ENCODE assay signal across 19 cellular contexts in genomic region chr1:183490932-183491331, GRCh38.
"Had no signal": no experiment of that assay in that cellular context is flagged by ENCODE, and none has a peak within 500 bp of the region (broad histone marks: within the 10 kb centered on the region; RNA-seq: fewer than 3 reads in every experiment).

No MANE protein-coding gene starts in this region.

- ATAC-seq: gastrocnemius medialis; left lung; naive thymus-derived CD4-positive, alpha-beta T cell; stimulated activated naive B cell treated with anti-CD40 and anti-IgM and Interleukin-4, amounts not matched to agents 10 μg/mL and 1 μg/mL and 100 μg/mL, for 72 hours; stimulated activated naive CD8-positive, alpha-beta T cell treated with anti-CD3 and anti-CD28 coated beads, Interleukin-15, amount 100 ng/mL, for 72 hours had no signal

- H3K36me3 ChIP-seq: esophagus muscularis mucosa, gastrocnemius medialis, left lung, prostate gland, sigmoid colon had no signal

- H3K9ac ChIP-seq: parathyroid adenoma had no signal

- H3K27ac ChIP-seq: esophagus muscularis mucosa, gastrocnemius medialis, left lung, parathyroid adenoma, prostate gland, sigmoid colon, skin epidermis, testis, tibial nerve had no signal

- H3K4me1 ChIP-seq: parathyroid adenoma, prostate gland, testis had no signal

- H3K4me3 ChIP-seq: esophagus muscularis mucosa, gastrocnemius medialis, left lung, lung, prostate gland, sigmoid colon, skin epidermis, testis, tibial nerve had no signal

- H3K27me3 ChIP-seq: esophagus muscularis mucosa, gastrocnemius medialis, left lung, sigmoid colon, testis, tibial nerve had no signal

- H3K9me3 ChIP-seq: esophagus muscularis mucosa, gastrocnemius medialis, left lung, prostate gland, sigmoid colon, testis, tibial nerve had no signal

- DNase-seq: cortex of kidney; effector memory CD4-positive, alpha-beta T cell; gastrocnemius medialis; left lung; mesenchymal stem cell; naive thymus-derived CD4-positive, alpha-beta T cell; nephron progenitor cell; sigmoid colon; stimulated activated CD4-positive, alpha-beta T cell treated with anti-CD3 and anti-CD28 coated beads, Interleukin-2, amount 100 ng/mL, for 24 hours; stimulated activated CD4-positive, alpha-beta T cell treated with anti-CD3 and anti-CD28 coated beads, Interleukin-4, amount 100 ng/mL, for 4 hours; stimulated activated naive B cell treated with anti-CD40 and anti-IgM and Interleukin-4, amounts not matched to agents 10 μg/mL and 1 μg/mL and 100 μg/mL, for 72 hours; stimulated activated naive CD8-positive, alpha-beta T cell treated with anti-CD3 and anti-CD28 coated beads, Interleukin-15, amount 100 ng/mL, for 72 hours; testis had no signal
